14 cellular contexts compared by ENCODE assay signal in genomic region chr2:240346015-240346752, GRCh38.
"Had no signal": no experiment of that assay in that cellular context is flagged by ENCODE, and none has a peak within 500 bp of the region (broad histone marks: within the 10 kb centered on the region; RNA-seq: fewer than 3 reads in every experiment).

No MANE protein-coding gene starts in this region.

- H3K4me1 ChIP-seq: esophagus squamous epithelium, lower lobe of right lung, testis, tibial nerve had no signal

- H3K4me3 ChIP-seq: esophagus squamous epithelium, hepatocyte, lower lobe of right lung, smooth muscle cell, testis, tibial nerve had no signal

- H3K27me3 ChIP-seq: hepatocyte, testis, tibial nerve had no signal

- H3K27ac ChIP-seq: esophagus squamous epithelium, hepatocyte, lower lobe of right lung, testis, tibial nerve had no signal

- H2AFZ ChIP-seq: hepatocyte had no signal

- H3K9me3 ChIP-seq: testis had no signal

- ATAC-seq: left lobe of liver; natural killer cell treated with Interleukin-12 subunit alpha and Interleukin-12 subunit beta and Interleukin-15 and Interleukin-18, amount 100 ng/mL, for 72 hours had no signal

- DNase-seq: dermis blood vessel endothelial cell; esophagus squamous epithelium; foreskin fibroblast; head of caudate nucleus; lower lobe of right lung; stimulated activated CD4-positive, alpha-beta T cell treated with anti-CD3 and anti-CD28 coated beads, Interleukin-2, amount 100 ng/mL, for 48 hours; stimulated activated naive CD4-positive, alpha-beta T cell treated with Interleukin-2 at 50 U/mL for 16 hours; testis had no signal

- H3K4me2 ChIP-seq: hepatocyte, smooth muscle cell had no signal

- FAIRE-seq: colon had no signal

- H3K36me3 ChIP-seq: esophagus squamous epithelium, lower lobe of right lung, tibial nerve had no signal
